ENCODE assay signal across 11 cellular contexts in the genomic region with DNA sequence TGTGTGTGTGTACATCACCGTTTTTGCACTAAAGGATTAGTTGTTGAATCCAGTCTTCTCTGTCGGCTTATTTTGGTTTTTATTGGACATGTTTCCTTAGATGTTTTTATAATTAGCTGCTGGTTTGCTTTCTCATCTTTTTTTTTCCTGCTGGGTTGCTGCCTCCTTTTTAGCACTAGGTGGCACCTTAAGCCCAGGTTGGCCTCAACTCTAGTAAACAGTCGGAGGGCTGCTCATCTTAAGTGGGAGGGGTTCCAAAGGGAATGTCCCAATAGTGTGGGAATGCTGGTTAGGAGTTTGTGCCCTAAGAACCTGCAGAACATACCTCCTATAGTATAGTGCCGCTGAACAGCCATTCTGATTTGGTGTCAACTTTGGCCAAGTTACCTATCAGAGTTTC.
DNase-seq lines count a peak whose midpoint lies in the region; TF ChIP-seq lines count a peak whose summit lies in the region.
"Had no signal": no experiment of that assay in that cellular context is flagged by ENCODE, and none has a peak within 500 bp of the region (broad histone marks: within the 10 kb centered on the region; RNA-seq: fewer than 3 reads in every experiment).

No MANE protein-coding gene starts in this region.

- H3K36me3 ChIP-seq in H7 (replicated peaks; ENCODE audit: control insufficient read depth, insufficient read depth, low read length) (no peaks in the 10 kb centered on the region), neural progenitor cell (no peaks in the 10 kb centered on the region)
- H3K36me3 ChIP-seq: thoracic aorta had no signal

- H3K9ac ChIP-seq in neural progenitor cell, result no peak overlapping the region

- H3K79me2 ChIP-seq in neural progenitor cell (ENCODE audit: low read depth), result no peaks in the 10 kb centered on the region

- no peaks in the 10 kb centered on the region for H4K20me1 ChIP-seq in neural progenitor cell (ENCODE audit: low read depth)

- H3F3A ChIP-seq in neural progenitor cell (ENCODE audit: low read depth), result no peaks in the 10 kb centered on the region

- H3K4me3 Mint-ChIP-seq in endothelial cell (ENCODE audit: unreplicated experiment) (no peak overlapping the region), neural progenitor cell (no peak overlapping the region), CD14-positive monocyte (no peak overlapping the region)
- H3K4me3 Mint-ChIP-seq: nephron progenitor cell had no signal

- H3K9me3 Mint-ChIP-seq in endothelial cell (ENCODE audit: unreplicated experiment), result no peaks in the 10 kb centered on the region
- H3K9me3 Mint-ChIP-seq in neural progenitor cell, result peaks cover 12% of the 10 kb centered on the region
- H3K9me3 Mint-ChIP-seq in CD14-positive monocyte, result peaks cover 6 to 32% (median 11%) of the 10 kb centered on the region in 7 donors

- H3K4me2 ChIP-seq in neural progenitor cell, result no peak overlapping the region

- no peak overlapping the region for H3K4me3 ChIP-seq in H7 (ENCODE audit: insufficient read depth, low read depth, low read length)
- H3K4me3 ChIP-seq in neural progenitor cell, result no peak overlapping the region
- H3K4me3 ChIP-seq: thoracic aorta had no signal

- peak; percentile 40 for DNase-seq in H7
- DNase-seq in NCI-H460 (ENCODE audit: extremely low read depth, low read depth), result peak; percentile 17
- peak; percentile 23 for DNase-seq in endothelial cell (ENCODE audit: low spot score)
- DNase-seq in neural progenitor cell (ENCODE audit: low spot score), result peak; percentile 63
- DNase-seq in activated CD4-positive, alpha-beta T cell treated with anti-CD3 and anti-CD28 coated beads, Interleukin-2, amount 50 U/mL, for 4 hours, result no peak
- DNase-seq in foreskin melanocyte, result no peak
- DNase-seq in CD14-positive monocyte (ENCODE audit: low spot score), result no peak
- DNase-seq: NCI-H510A treated with DMSO at 0.1 percent for 48 hours; nephron progenitor cell; stimulated activated CD4-positive, alpha-beta T cell treated with anti-CD3 and anti-CD28 coated beads, Interleukin-4, amount 100 ng/mL, for 1 hour had no signal

- H3K9me3 ChIP-seq in neural progenitor cell (ENCODE audit: low read depth), result no peaks in the 10 kb centered on the region
- H3K9me3 ChIP-seq: thoracic aorta had no signal

- no peak overlapping the region for H3K27ac Mint-ChIP-seq in endothelial cell (ENCODE audit: unreplicated experiment)
- no peak overlapping the region for H3K27ac Mint-ChIP-seq in neural progenitor cell
- no peak overlapping the region for H3K27ac Mint-ChIP-seq in CD14-positive monocyte
- H3K27ac Mint-ChIP-seq: nephron progenitor cell had no signal

- no peak overlapping the region for H2AFZ ChIP-seq in neural progenitor cell (replicated peaks)

- intact Hi-C loops in CD14-positive monocyte (cut with micrococcal nuclease), result no loop called here

- no peaks in the 10 kb centered on the region for H3K4me1 ChIP-seq in neural progenitor cell

- H3K27ac ChIP-seq in neural progenitor cell, result no peak overlapping the region
- H3K27ac ChIP-seq: thoracic aorta had no signal

- H3K36me3 Mint-ChIP-seq in endothelial cell (ENCODE audit: low read depth, unreplicated experiment), result no peaks in the 10 kb centered on the region
- peaks cover 2% of the 10 kb centered on the region for H3K36me3 Mint-ChIP-seq in neural progenitor cell
- H3K36me3 Mint-ChIP-seq in CD14-positive monocyte, result no peaks in the 10 kb centered on the region

- H3K27me3 Mint-ChIP-seq in endothelial cell (ENCODE audit: unreplicated experiment) (peaks cover 3% of the 10 kb centered on the region), neural progenitor cell (ENCODE audit: insufficient read depth, low read depth) (no peaks in the 10 kb centered on the region), CD14-positive monocyte (ENCODE audit: low read depth in 3 of 3) (no peaks in the 10 kb centered on the region)

- H3K27me3 ChIP-seq in H7 (ENCODE audit: control insufficient read depth, insufficient read depth, low read length) (no peaks in the 10 kb centered on the region), neural progenitor cell (no peaks in the 10 kb centered on the region)

- H3K4me1 Mint-ChIP-seq in endothelial cell (ENCODE audit: unreplicated experiment), result no peaks in the 10 kb centered on the region
- no peaks in the 10 kb centered on the region for H3K4me1 Mint-ChIP-seq in neural progenitor cell
- H3K4me1 Mint-ChIP-seq in CD14-positive monocyte, result no peaks in the 10 kb centered on the region
- H3K4me1 Mint-ChIP-seq: nephron progenitor cell had no signal

- TF ChIP-seq CTCF in endothelial cell (IDR thresholded peaks at IDR 0.05; ENCODE audit: unreplicated experiment), result no peak
- TF ChIP-seq CTCF in neural progenitor cell (IDR thresholded peaks at IDR 0.05), result peak; percentile 63
- no peak for TF ChIP-seq CTCF in CD14-positive monocyte (IDR thresholded peaks at IDR 0.05)

Comparison
In these comparisons a context has a peak if more than half of its experiments do, and no peak if none do; other contexts are left out.
1. DNase-seq: peak in H7 (single experiment), NCI-H460 (single experiment), endothelial cell (single experiment) and neural progenitor cell (single experiment); none in activated CD4-positive, alpha-beta T cell treated with anti-CD3 and anti-CD28 coated beads, Interleukin-2, amount 50 U/mL, for 4 hours (0 of 2), foreskin melanocyte (single experiment) and CD14-positive monocyte (single experiment).